14 cellular contexts compared by ENCODE assay signal in the genomic region with DNA sequence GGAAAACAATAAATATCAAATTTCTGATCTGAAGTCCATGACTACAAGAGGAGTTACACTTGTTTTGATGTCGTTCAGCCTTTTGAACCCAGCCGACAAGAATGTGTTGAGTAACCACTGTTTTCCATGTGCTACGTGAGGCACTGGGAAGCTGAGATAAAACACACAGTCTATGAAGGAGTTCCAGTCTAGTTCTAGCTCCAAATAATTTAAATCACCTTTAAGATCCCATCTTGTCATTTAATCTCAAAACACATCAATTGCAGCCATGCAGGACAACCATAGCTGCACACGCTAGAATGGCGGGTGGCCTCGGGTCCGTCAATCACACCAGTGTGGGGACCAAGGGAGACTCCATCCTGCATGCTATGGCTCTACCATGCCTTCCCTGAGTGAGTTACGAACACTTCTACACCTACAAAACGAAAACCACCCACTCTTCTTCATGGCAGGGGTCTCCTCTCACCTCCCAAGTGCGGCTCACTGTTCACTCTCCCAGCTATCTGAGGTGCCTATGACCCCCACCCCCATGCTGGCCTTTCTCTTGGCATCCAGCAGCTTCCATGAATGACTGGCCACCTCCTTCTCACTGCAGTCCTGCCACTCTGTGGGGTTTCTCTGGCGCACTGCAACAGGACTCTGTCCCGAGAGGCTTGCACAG. TPM values are rescaled to one million over a fixed set of nuclear protein-coding genes. Genes with fewer than 3 reads are reported as not detected.
DNase-seq lines count a peak whose midpoint lies in the region; ATAC-seq, FAIRE-seq and TF ChIP-seq lines count a peak whose summit lies in the region.
"Had no signal": no experiment of that assay in that cellular context is flagged by ENCODE, and none has a peak within 500 bp of the region (broad histone marks: within the 10 kb centered on the region; RNA-seq: fewer than 3 reads in every experiment).

No MANE protein-coding gene starts in this region.

- H3K9me3 ChIP-seq in keratinocyte (ENCODE audit: control insufficient read depth, low read depth, low read length) (no peaks in the 10 kb centered on the region), testis (no peaks in the 10 kb centered on the region)
- H3K9me3 ChIP-seq: tibial artery had no signal

- no peak overlapping the region for H2AFZ ChIP-seq in keratinocyte (ENCODE audit: control insufficient read depth, low read length)

- DNase-seq in activated naive CD4-positive, alpha-beta T cell (lab: John Stamatoyannopoulos, UW) = no peak
- DNase-seq in chondrocyte (ENCODE audit: low spot score) = no peak
- no peak for DNase-seq in keratinocyte (ENCODE audit: low read depth, low spot score)
- peak; percentile 11 for DNase-seq in testis
- DNase-seq in AG20443 (ENCODE audit: low spot score) = no peak
- DNase-seq: activated CD4-positive, CD25-positive, alpha-beta regulatory T cell; activated CD8-positive, alpha-beta memory T cell treated with anti-CD3 and anti-CD28 coated beads, Interleukin-2, amount 50 U/mL, for 48 hours; effector memory CD4-positive, alpha-beta T cell; NCI-H1694 treated with DMSO at 0.1 percent for 48 hours; SHP77; tibial artery had no signal

- peaks cover 18% of the 10 kb centered on the region for H3K9me1 ChIP-seq in keratinocyte (ENCODE audit: control insufficient read depth, extremely low read depth, insufficient read depth, low read length)

- intact Hi-C loops in testis (cut with DNase I; ENCODE audit: low total_unique reads) = no loop called here

- H3K4me3 ChIP-seq in keratinocyte (ENCODE audit: control insufficient read depth in 2 of 3, extremely low read depth in 1 of 3, insufficient read depth in 2 of 3, low read depth in 1 of 3, low read length in 3 of 3) (no peak overlapping the region), testis (peak overlapping the region; percentile 88 to 93)
- H3K4me3 ChIP-seq: tibial artery had no signal

- FAIRE-seq in keratinocyte (lab: Jason Lieb, UNC) = no peak

- H3K4me3 Mint-ChIP-seq in activated naive CD4-positive, alpha-beta T cell treated with anti-CD3 and anti-CD28 coated beads, Interleukin-2, amount 50 U/mL, for 24 hours = no peak overlapping the region
- peak overlapping the region; percentile 94 for H3K4me3 Mint-ChIP-seq in chondrocyte (ENCODE audit: unreplicated experiment)

- peak overlapping the region; percentile 26 for H3K27ac Mint-ChIP-seq in activated naive CD4-positive, alpha-beta T cell treated with anti-CD3 and anti-CD28 coated beads, Interleukin-2, amount 50 U/mL, for 24 hours
- H3K27ac Mint-ChIP-seq in chondrocyte (ENCODE audit: unreplicated experiment) = peak overlapping the region; percentile 93

- peaks cover 8% of the 10 kb centered on the region for H3K27me3 Mint-ChIP-seq in activated naive CD4-positive, alpha-beta T cell treated with anti-CD3 and anti-CD28 coated beads, Interleukin-2, amount 50 U/mL, for 24 hours
- no peaks in the 10 kb centered on the region for H3K27me3 Mint-ChIP-seq in chondrocyte (ENCODE audit: low read depth)

- H3K36me3 ChIP-seq in keratinocyte (ENCODE audit: control insufficient read depth in 2 of 2, extremely low read depth in 1 of 2, insufficient read depth in 2 of 2, low read length in 2 of 2) (peaks cover 16 to 45% of the 10 kb centered on the region in 2 experiments), testis (ENCODE audit: low read depth, missing control alignments) (no peaks in the 10 kb centered on the region)
- H3K36me3 ChIP-seq: tibial artery had no signal

- TF ChIP-seq POLR2A in testis (IDR thresholded peaks at IDR 0.05) = no peak

- H3K36me3 Mint-ChIP-seq in activated naive CD4-positive, alpha-beta T cell treated with anti-CD3 and anti-CD28 coated beads, Interleukin-2, amount 50 U/mL, for 24 hours = no peaks in the 10 kb centered on the region
- peaks cover 20% of the 10 kb centered on the region for H3K36me3 Mint-ChIP-seq in chondrocyte (ENCODE audit: low read depth)

- no peaks in the 10 kb centered on the region for H3K9me3 Mint-ChIP-seq in activated naive CD4-positive, alpha-beta T cell treated with anti-CD3 and anti-CD28 coated beads, Interleukin-2, amount 50 U/mL, for 24 hours
- no peaks in the 10 kb centered on the region for H3K9me3 Mint-ChIP-seq in chondrocyte (ENCODE audit: low read depth)

- H3K9ac ChIP-seq in keratinocyte (ENCODE audit: control insufficient read depth, extremely low read depth, insufficient read depth, low read length) = no peak overlapping the region

- peaks cover 80% of the 10 kb centered on the region for H3K79me2 ChIP-seq in keratinocyte (ENCODE audit: control insufficient read depth, insufficient read depth, low read length)

- H3K4me1 Mint-ChIP-seq in activated naive CD4-positive, alpha-beta T cell treated with anti-CD3 and anti-CD28 coated beads, Interleukin-2, amount 50 U/mL, for 24 hours = peaks cover 27% of the 10 kb centered on the region
- H3K4me1 Mint-ChIP-seq in chondrocyte (ENCODE audit: low read depth) = peaks cover 81% of the 10 kb centered on the region

- peaks cover 42% of the 10 kb centered on the region for H4K20me1 ChIP-seq in keratinocyte (ENCODE audit: control insufficient read depth, extremely low read depth, insufficient read depth, low read length)

- no peak for ATAC-seq in GM18867 (IDR thresholded peaks at IDR 0.05; ENCODE audit: unreplicated experiment)
- no peak for ATAC-seq in GM21447 (IDR thresholded peaks at IDR 0.05; ENCODE audit: unreplicated experiment)

- H3K4me2 ChIP-seq in keratinocyte (ENCODE audit: control insufficient read depth, extremely low read depth, insufficient read depth, low read depth, low read length) = peak overlapping the region; percentile 89

- no peak for TF ChIP-seq CTCF in chondrocyte (IDR thresholded peaks at IDR 0.05)
- no peak for TF ChIP-seq CTCF in keratinocyte (optimal IDR thresholded peaks at IDR 0.05 in 1 of 3, IDR thresholded peaks at IDR 0.05 in 1 of 3, conservative IDR thresholded peaks at IDR 0.05 in 1 of 3; ENCODE audit: extremely low read depth in 1 of 3, insufficient read depth in 2 of 3, low read length in 3 of 3)
- no peak for TF ChIP-seq CTCF in testis (IDR thresholded peaks at IDR 0.05)

- H3K4me1 ChIP-seq in keratinocyte (ENCODE audit: control insufficient read depth, extremely low read depth, insufficient read depth, low read length) (peaks cover 41% of the 10 kb centered on the region), testis (peaks cover 4% of the 10 kb centered on the region)

- dilution Hi-C loops in keratinocyte (cut with MboI; ENCODE audit: extremely low pct_ligation_motif_present, low sequenced_read_pairs) = no loop called here

- H3K27me3 ChIP-seq in keratinocyte (ENCODE audit: control insufficient read depth, extremely low read depth, insufficient read depth, low read length) = no peaks in the 10 kb centered on the region
- H3K27me3 ChIP-seq in testis = no peaks in the 10 kb centered on the region
- H3K27me3 ChIP-seq: tibial artery had no signal

- H3K27ac ChIP-seq in keratinocyte (ENCODE audit: control insufficient read depth, insufficient read depth, low read length) (peak overlapping the region; percentile 97), testis (peak overlapping the region; percentile 85 to 94)
- H3K27ac ChIP-seq: tibial artery had no signal

- WGBS in testis, 2 donors = 72 to 78% methylated on average over 12 of the region's 12 CpGs

RNA-seq across cellular contexts. Expression of a gene that starts 3.8 kb away (rescaled TPM):
- total RNA-seq in chondrocyte (63.6 to 104 TPM (median 97.3 TPM) in 3 replicates), testis (100 to 1,000 TPM in 1 of 2 donors, 10 to 100 TPM in 1; 76.9 to 154 TPM)
- polyA plus RNA-seq in keratinocyte (132 to 175 TPM (median 144 TPM) in 3 replicates), testis (ENCODE audit: insufficient read depth, low read depth, low replicate concordance) (99.3 TPM)
- 27.1 TPM for polyA plus RNA-seq in keratinocyte (2011; ENCODE audit: low read depth)
- 139 and 154 TPM in 2 replicates for polyA plus RNA-seq in keratinocyte (2011; cell fraction: cytosol; rRNA removed)
- 104 and 114 TPM in 2 replicates for polyA plus RNA-seq in keratinocyte (2011; cell fraction: nucleus; rRNA removed)
- polyA plus RNA-seq in keratinocyte (2012; ENCODE audit: low replicate concordance) = 91.4 and 116 TPM in 2 replicates
- 130 to 194 TPM (median 145 TPM) in 3 replicates for polyA minus RNA-seq in keratinocyte
- polyA minus RNA-seq in keratinocyte (2011; cell fraction: cytosol; rRNA and poly(A)+ RNA removed) = 77.3 TPM
- 44.9 and 62.7 TPM in 2 replicates for polyA minus RNA-seq in keratinocyte (2011; cell fraction: nucleus; rRNA and poly(A)+ RNA removed)

RNA-seq across cellular contexts. Expression of a gene that starts 57.7 kb away (rescaled TPM):
- total RNA-seq in chondrocyte (14.9 to 15.3 TPM (median 14.9 TPM) in 3 replicates), testis (10 to 100 TPM; 32.6 to 35.4 TPM)
- polyA plus RNA-seq in keratinocyte (13.1 to 19.4 TPM (median 14.5 TPM) in 3 replicates), testis (ENCODE audit: insufficient read depth, low read depth, low replicate concordance) (28.5 TPM)
- 43.2 TPM for polyA plus RNA-seq in keratinocyte (2011; ENCODE audit: low read depth)
- 11.8 and 17.0 TPM in 2 replicates for polyA plus RNA-seq in keratinocyte (2011; cell fraction: cytosol; rRNA removed)
- polyA plus RNA-seq in keratinocyte (2011; cell fraction: nucleus; rRNA removed) = 13.9 and 18.8 TPM in 2 replicates
- polyA plus RNA-seq in keratinocyte (2012; ENCODE audit: low replicate concordance) = 12.3 and 18.3 TPM in 2 replicates
- 3.6 to 6.0 TPM (median 4.7 TPM) in 3 replicates for polyA minus RNA-seq in keratinocyte
- 4.2 TPM for polyA minus RNA-seq in keratinocyte (2011; cell fraction: cytosol; rRNA and poly(A)+ RNA removed)
- polyA minus RNA-seq in keratinocyte (2011; cell fraction: nucleus; rRNA and poly(A)+ RNA removed) = 3.3 and 9.2 TPM in 2 replicates

Comparison
In these comparisons a context has a peak if more than half of its experiments do, and no peak if none do; other contexts are left out.
1. H3K4me3 ChIP-seq: peak in testis (2 of 2); none in keratinocyte (0 of 3).